ENCODE assay signal across 8 cellular contexts in the genomic region with DNA sequence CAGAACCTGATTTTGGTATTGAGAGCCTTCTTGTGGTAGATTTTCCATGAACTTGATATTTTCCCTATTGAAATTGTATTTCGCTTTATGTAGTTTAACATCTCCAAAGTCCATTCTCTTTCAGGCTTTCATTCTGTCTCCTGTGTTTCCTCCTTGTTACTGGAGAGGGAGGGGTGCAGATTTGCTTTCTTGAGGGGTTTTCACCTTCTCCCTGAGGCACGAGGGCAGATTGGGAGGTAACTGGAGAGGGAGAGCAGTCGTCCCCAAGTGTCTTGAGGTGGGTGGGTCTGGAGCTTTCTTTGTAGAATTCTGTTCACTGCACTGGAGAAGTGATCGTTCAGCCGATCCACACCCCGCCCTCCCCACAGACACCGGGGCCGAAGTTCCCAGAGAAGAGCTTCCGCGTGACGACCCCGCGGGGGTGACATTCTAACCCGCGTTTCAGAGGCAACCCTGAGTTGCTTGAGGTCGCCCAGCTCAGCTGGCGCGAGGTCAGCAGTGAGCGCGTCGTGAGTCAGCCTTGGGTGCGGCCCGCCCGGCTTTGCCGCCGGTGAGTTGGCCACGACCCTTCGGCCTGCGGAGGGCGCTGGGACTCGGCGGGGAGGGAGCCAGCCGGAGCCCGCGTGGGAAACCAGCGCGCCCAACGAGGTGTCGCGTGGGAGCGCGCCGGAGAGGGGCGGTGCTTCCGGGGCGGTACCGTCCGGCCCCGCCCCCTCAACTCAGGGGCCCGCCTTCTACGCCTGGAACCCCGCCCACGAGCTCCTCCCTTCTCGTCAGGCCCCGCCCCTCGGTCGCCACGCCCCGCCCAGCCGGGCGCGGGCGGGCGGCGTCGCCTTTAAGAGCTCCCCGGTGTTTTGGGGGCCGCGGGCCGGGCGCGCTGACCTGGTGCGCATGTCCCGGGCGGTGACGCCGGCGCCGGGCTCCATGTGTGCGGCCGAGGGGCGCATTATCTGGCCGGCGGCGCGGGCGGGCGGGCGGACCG. TPM values are rescaled to one million over a fixed set of nuclear protein-coding genes. Genes with fewer than 3 reads are reported as not detected.
DNase-seq lines count a peak whose midpoint lies in the region; ATAC-seq and TF ChIP-seq lines count a peak whose summit lies in the region.

Gene GATAD2A, plus strand, starts transcription at position 797 of the 982 bp plus-strand sequence. CDS start 59,671 bp downstream, outside the sequence.

- H3K9me3 ChIP-seq in endocrine pancreas (ENCODE audit: control insufficient read depth, low read length) (no peaks in the 10 kb centered on the region), mesodermal cell (ENCODE audit: control insufficient read depth, low read length) (no peaks in the 10 kb centered on the region)

- H3K4me3 ChIP-seq in HL-60 (replicated peaks; ENCODE audit: insufficient read depth, low read length) (peak within 1 kb of the TSS; percentile 79), endocrine pancreas (ENCODE audit: control insufficient read depth, insufficient read depth, low read length) (peak within 1 kb of the TSS; percentile 87), mesodermal cell (ENCODE audit: extremely low read depth, insufficient read depth, low read length, poor library complexity, severe bottlenecking) (peak within 1 kb of the TSS; percentile 69)

- H3K27me3 ChIP-seq in HL-60 (ENCODE audit: insufficient read depth, poor library complexity, severe bottlenecking) = no peaks in the 10 kb centered on the region
- H3K27me3 ChIP-seq in endocrine pancreas (ENCODE audit: control insufficient read depth, insufficient read depth, low read length) = no peaks in the 10 kb centered on the region

- peak within 1 kb of the TSS; percentile 82 for H3K9ac ChIP-seq in endocrine pancreas (ENCODE audit: control insufficient read depth, insufficient read depth, low read length)

- H3K4me1 ChIP-seq in endocrine pancreas (ENCODE audit: control insufficient read depth, insufficient read depth, low read length) = peaks cover 11% of the 10 kb centered on the region
- H3K4me1 ChIP-seq in mesodermal cell (ENCODE audit: control insufficient read depth, insufficient read depth, low read length, poor library complexity, severe bottlenecking) = peaks cover 36% of the 10 kb centered on the region

- H3K36me3 ChIP-seq in endocrine pancreas (ENCODE audit: control insufficient read depth, insufficient read depth, low read length) (no peaks in the 10 kb centered on the region), mesodermal cell (ENCODE audit: control insufficient read depth, insufficient read depth, low read length) (peaks cover 4% of the 10 kb centered on the region)

- DNase-seq in COLO668 (lab: John Stamatoyannopoulos, UW; ENCODE audit: unreplicated experiment) (peak; percentile 88), HL-60 (ENCODE audit: low read depth in 1 of 2, low spot score in 1 of 2) (peak; percentile 81 to 86), NOMO-1 treated with dmso at 0.1 percent for 144 hours (lab: John Stamatoyannopoulos, UW; ENCODE audit: unreplicated experiment) (peak; percentile 67)
- peak; percentile 77 for DNase-seq in activated CD8-positive, alpha-beta memory T cell treated with anti-CD3 and anti-CD28 coated beads, Interleukin-2, amount 50 U/mL, for 1 hour (ENCODE audit: extremely low read depth)
- peak; percentile 93 for DNase-seq in stimulated activated CD8-positive, alpha-beta memory T cell treated with anti-CD3 and anti-CD28 coated beads, Interleukin-15, amount 100 ng/mL, for 24 hours (ENCODE audit: low read depth)

- WGBS in mesodermal cell (ENCODE audit: insufficient coverage in 2 of 2), 2 experiments = 1 to 2% methylated on average over 49 to 61 of the region's 90 CpGs

- ATAC-seq in GM19455 (IDR thresholded peaks at IDR 0.05; ENCODE audit: unreplicated experiment) = peak; percentile 67

- H3K27ac ChIP-seq in HL-60 (replicated peaks) = peak within 1 kb of the TSS; percentile 83
- H3K27ac ChIP-seq in mesodermal cell (ENCODE audit: low read depth, low read length, severe bottlenecking) = peak within 1 kb of the TSS; percentile 88

- peak; percentile 6 for TF ChIP-seq CTCF in HL-60 (IDR thresholded peaks at IDR 0.05; ENCODE audit: insufficient read depth, low read length)

RNA-seq across cellular contexts. Expression of gene GATAD2A, which starts in this region (rescaled TPM):
- 59.4 TPM for polyA plus RNA-seq in mesodermal cell (2013, experiment 1 of 2)
- polyA plus RNA-seq in mesodermal cell (2013, experiment 2 of 2) = 55.6 TPM

Comparison
In these comparisons a context has a peak if more than half of its experiments do, and no peak if none do; other contexts are left out.
1. Peak in every context shown above with its lines: DNase-seq, ATAC-seq, H3K4me3 ChIP-seq and H3K27ac ChIP-seq.